In genomic region chr14:35138585-35138984, GRCh38 we compare ENCODE assay signal across 18 cellular contexts. TPM values are rescaled to one million over a fixed set of nuclear protein-coding genes. Genes with fewer than 3 reads are reported as not detected.
DNase-seq lines count a peak whose midpoint lies in the region; ATAC-seq, FAIRE-seq and TF ChIP-seq lines count a peak whose summit lies in the region.
"Had no signal": no experiment of that assay in that cellular context is flagged by ENCODE, and none has a peak within 500 bp of the region (broad histone marks: within the 10 kb centered on the region; RNA-seq: fewer than 3 reads in every experiment).

No MANE protein-coding gene starts in this region.

- no peak overlapping the region for H3K4me3 ChIP-seq in HepG2 (replicated peaks in 1 of 3; ENCODE audit: insufficient read depth in 1 of 3, low read depth in 2 of 3, low read length in 3 of 3)
- no peak overlapping the region for H3K4me3 ChIP-seq in ovary
- H3K4me3 ChIP-seq: GM23248, HAP-1 had no signal

- POLR2A ChIA-PET in RWPE1 (lab: Yijun Ruan, JAX; ENCODE audit: low non-redundant PET) (no interaction called here), HepG2 (lab: Yijun Ruan, JAX) (no interaction called here)
- POLR2A ChIA-PET in activated CD8-positive, alpha-beta T cell treated with anti-CD3 and anti-CD28 coated beads, Interleukin-2, amount 10 ng/mL, durations not matched to agents 7 days and 5 days (lab: Charles Lee), result no interaction called here

- H3K27me3 ChIP-seq in HepG2 (ENCODE audit: control insufficient read depth in 1 of 2, insufficient read depth in 2 of 2, low read length in 2 of 2) (no peaks in the 10 kb centered on the region), ovary (no peaks in the 10 kb centered on the region)
- H3K27me3 ChIP-seq: BE2C had no signal

- H3K4me3 Mint-ChIP-seq in activated CD8-positive, alpha-beta T cell treated with anti-CD3 and anti-CD28 coated beads, Interleukin-2, amount 10 ng/mL, durations not matched to agents 7 days and 5 days, result no peak overlapping the region
- H3K4me3 Mint-ChIP-seq: CD4-positive, alpha-beta T cell had no signal

- peaks cover 3% of the 10 kb centered on the region; the same call in 1 of the 2 replicates for H4K20me1 ChIP-seq in HepG2 (ENCODE audit: insufficient read depth, low read length)

- H3K4me1 ChIP-seq in HepG2 (ENCODE audit: insufficient read depth, low read length) (peaks cover 2% of the 10 kb centered on the region), ovary (ENCODE audit: insufficient read depth) (no peaks in the 10 kb centered on the region)
- H3K4me1 ChIP-seq: BE2C, Caco-2, HAP-1 had no signal

- no peaks in the 10 kb centered on the region for H3K9me3 Mint-ChIP-seq in activated CD8-positive, alpha-beta T cell treated with anti-CD3 and anti-CD28 coated beads, Interleukin-2, amount 10 ng/mL, durations not matched to agents 7 days and 5 days (ENCODE audit: insufficient read depth)
- H3K9me3 Mint-ChIP-seq: CD4-positive, alpha-beta T cell had no signal

- H2AFZ ChIP-seq in HepG2 (ENCODE audit: low read length), result no peak overlapping the region
- H2AFZ ChIP-seq: GM23248 had no signal

- intact Hi-C loops in HepG2 (cut with micrococcal nuclease; ENCODE audit: unreplicated experiment) (no loop called here), ovary (cut with DNase I) (loop anchor here in 2 of 4 donors (5.0 kb wide), 1 partner anchor 279 kb away; no protein-coding TSS in a partner anchor)

- 82% methylated on average over 5 of the region's 5 CpGs for WGBS in HepG2 (ENCODE audit: low lambda C conversion rate)
- WGBS in ovary, 3 donors, result 91% methylated on average over 5 of the region's 5 CpGs; no CpG with 5 or more reads in 2 of the 3 donors

- no peak for TF ChIP-seq EP300 in HepG2 (IDR thresholded peaks at IDR 0.05; ENCODE audit: low read depth in 2 of 2, low read length in 2 of 2)
- no peak for TF ChIP-seq EP300 in HepG2 (CRISPR knock-in tag; IDR thresholded peaks at IDR 0.05; ENCODE audit: borderline replicate concordance)
- TF ChIP-seq EP300 in ovary (IDR thresholded peaks at IDR 0.05), result no peak

- H3K79me2 ChIP-seq in HepG2 (ENCODE audit: insufficient read depth, low read length), result peaks cover 12% of the 10 kb centered on the region

- TF ChIP-seq RAD21 in HepG2 (CRISPR knock-in tag; IDR thresholded peaks at IDR 0.05), result no peak

- peaks cover 5% of the 10 kb centered on the region for H3K4me1 Mint-ChIP-seq in activated CD8-positive, alpha-beta T cell treated with anti-CD3 and anti-CD28 coated beads, Interleukin-2, amount 10 ng/mL, durations not matched to agents 7 days and 5 days (ENCODE audit: low read depth)

- no peak for FAIRE-seq in HepG2 (lab: Jason Lieb, UNC)
- FAIRE-seq: A204.1, G401.6, GM12891, GM19239 had no signal

- no TSS peak for BruUV-seq in HepG2 (replicated peaks; lab: Mats Ljungman, UMichigan)

- peaks cover 30% of the 10 kb centered on the region for H3K36me3 Mint-ChIP-seq in activated CD8-positive, alpha-beta T cell treated with anti-CD3 and anti-CD28 coated beads, Interleukin-2, amount 10 ng/mL, durations not matched to agents 7 days and 5 days (ENCODE audit: low read depth)

- ATAC-seq in HepG2, result no peak
- ATAC-seq in activated CD8-positive, alpha-beta T cell treated with anti-CD3 and anti-CD28 coated beads, Interleukin-2, amount 10 ng/mL, durations not matched to agents 7 days and 5 days, result no peak

- DNase-seq in NCI-H2107 treated with DMSO at 0.1 percent for 48 hours (lab: John Stamatoyannopoulos, UW; ENCODE audit: unreplicated experiment) (peak; percentile 41), NCI-H2107 (lab: John Stamatoyannopoulos, UW) (no peak), RWPE1 (ENCODE audit: low spot score) (no peak), HepG2 (ENCODE audit: low spot score) (no peak), HuH-7.5 (ENCODE audit: low spot score) (no peak), ovary (no peak)
- no peak for DNase-seq in activated CD8-positive, alpha-beta T cell treated with anti-CD3 and anti-CD28 coated beads, Interleukin-2, amount 10 ng/mL, durations not matched to agents 7 days and 5 days
- DNase-seq: ACHN; BE2C; C1 segment of cervical spinal cord; Caco-2; CD4-positive, alpha-beta T cell; GM23248 had no signal

- no peak overlapping the region for H3K4me2 ChIP-seq in HepG2 (ENCODE audit: low read depth, low read length)

- peaks cover 21 to 45% of the 10 kb centered on the region in 2 experiments for H3K36me3 ChIP-seq in HepG2 (replicated peaks in 1 of 2; ENCODE audit: control insufficient read depth in 1 of 2, insufficient read depth in 2 of 2, low read length in 2 of 2)
- no peaks in the 10 kb centered on the region for H3K36me3 ChIP-seq in ovary

- TF ChIP-seq POLR2A in HepG2 (IDR thresholded peaks at IDR 0.05; ENCODE audit: insufficient read depth in 1 of 2, low read depth in 2 of 2, low read length in 2 of 2) (no peak), ovary (IDR thresholded peaks at IDR 0.05) (no peak)

- no peak overlapping the region for H3K27ac Mint-ChIP-seq in activated CD8-positive, alpha-beta T cell treated with anti-CD3 and anti-CD28 coated beads, Interleukin-2, amount 10 ng/mL, durations not matched to agents 7 days and 5 days

- no peaks in the 10 kb centered on the region for H3K9me3 ChIP-seq in HepG2 (ENCODE audit: low read length)
- H3K9me3 ChIP-seq in ovary, result no peaks in the 10 kb centered on the region
- H3K9me3 ChIP-seq: BE2C, Caco-2, HAP-1 had no signal

- TF ChIP-seq CTCF in RWPE1 (conservative IDR thresholded peaks at IDR 0.05; ENCODE audit: low read depth) (no peak), HepG2 (CRISPR knock-in tag; IDR thresholded peaks at IDR 0.05) (no peak), ovary (IDR thresholded peaks at IDR 0.05) (no peak)

- H3K9ac ChIP-seq in HepG2 (ENCODE audit: insufficient read depth, low read depth, low read length), result no peak overlapping the region
- H3K9ac ChIP-seq: GM23248 had no signal

- CTCF ChIA-PET in RWPE1 (lab: Yijun Ruan, JAX), result no interaction called here
- CTCF ChIA-PET in HepG2 (lab: Yijun Ruan, JAX; ENCODE audit: low intra/inter-chr PET ratio, low total read pairs), result no interaction called here
- CTCF ChIA-PET in activated CD8-positive, alpha-beta T cell treated with anti-CD3 and anti-CD28 coated beads, Interleukin-2, amount 10 ng/mL, durations not matched to agents 7 days and 5 days (lab: Charles Lee), result interaction anchor here (5.6 kb wide), 1 partner anchor 266 kb away, joined by 67 read pairs; the partner anchor contains the start of gene NFKBIA

- peak overlapping the region; percentile 6; the same call in 1 of the 2 replicates for H3K27ac ChIP-seq in RWPE1
- no peak overlapping the region for H3K27ac ChIP-seq in HepG2 (ENCODE audit: extremely low read length, insufficient read depth, low read length)
- H3K27ac ChIP-seq in ovary, result no peak overlapping the region
- H3K27ac ChIP-seq: GM23248 had no signal

- H3K27me3 Mint-ChIP-seq in activated CD8-positive, alpha-beta T cell treated with anti-CD3 and anti-CD28 coated beads, Interleukin-2, amount 10 ng/mL, durations not matched to agents 7 days and 5 days (ENCODE audit: low read depth), result no peaks in the 10 kb centered on the region
- H3K27me3 Mint-ChIP-seq: CD4-positive, alpha-beta T cell had no signal

- in situ Hi-C loops in HepG2 (cut with HindIII; ENCODE audit: extremely low pct_ligation_motif_present, low pct_unique_long_range_greater_than_20kb), result loop anchor here (25.0 kb wide), 1 partner anchor 674 kb away; the partner anchor contains the start of gene RALGAPA1

RNA-seq across cellular contexts. Expression of gene PRORP, which starts 16.2 kb away (rescaled TPM):
- total RNA-seq in HepG2 (2016; rRNA removed; fragmentation: Illumina TruSeq; extraction: Trizol) (88.7 and 131 TPM in 2 replicates), ovary (10 to 100 TPM in 6 of 7 donors, 1 to 10 TPM in 1; 6.7 to 30.6 (median 11.9) TPM)
- total RNA-seq in HepG2 (2016; cell fraction: cytosol; rRNA removed; fragmentation: Illumina TruSeq; extraction: Trizol; ENCODE audit: low read depth), result 13.8 and 16.8 TPM in 2 replicates
- total RNA-seq in HepG2 (2016; cell fraction: insoluble cytoplasmic fraction; rRNA removed; fragmentation: Illumina TruSeq; extraction: Trizol), result 92.4 and 130 TPM in 2 replicates
- total RNA-seq in HepG2 (2016; cell fraction: membrane; rRNA removed; fragmentation: Illumina TruSeq; extraction: Trizol), result 35.4 and 42.4 TPM in 2 replicates
- 90.7 and 94.1 TPM in 2 replicates for total RNA-seq in HepG2 (2016; cell fraction: nucleus; rRNA removed; fragmentation: Illumina TruSeq; extraction: Trizol)
- polyA plus RNA-seq in HepG2 (2011; rRNA removed) (39.5 and 48.9 TPM in 2 replicates), ovary (10 to 100 TPM in 1 of 2 donors, 1 to 10 TPM in 1; 9.3 to 36.4 TPM)
- 31.7 and 35.0 TPM in 2 replicates for polyA plus RNA-seq in HepG2 (2011; cell fraction: cytosol; rRNA removed)
- polyA plus RNA-seq in HepG2 (2011; cell fraction: nucleus; rRNA removed), result 48.8 and 58.1 TPM in 2 replicates
- 28.3 and 37.5 TPM in 2 replicates for polyA plus RNA-seq in HepG2 (2012)
- polyA plus RNA-seq in HepG2 (2016; cell fraction: cytosol; fragmentation: Illumina TruSeq; extraction: Trizol; ENCODE audit: low read depth), result 19.5 and 19.9 TPM in 2 replicates
- 109 and 122 TPM in 2 replicates for polyA plus RNA-seq in HepG2 (2016; cell fraction: insoluble cytoplasmic fraction; fragmentation: Illumina TruSeq; extraction: Trizol; ENCODE audit: low read depth)
- polyA plus RNA-seq in HepG2 (2016; cell fraction: membrane; fragmentation: Illumina TruSeq; extraction: Trizol; ENCODE audit: low read depth), result 35.4 and 36.9 TPM in 2 replicates
- polyA plus RNA-seq in HepG2 (2016; cell fraction: nucleus; fragmentation: Illumina TruSeq; extraction: Trizol; ENCODE audit: insufficient read depth, low read depth), result 57.9 and 59.7 TPM in 2 replicates
- 52.8 and 83.3 TPM in 2 replicates for polyA minus RNA-seq in HepG2 (2011; rRNA and poly(A)+ RNA removed; ENCODE audit: low replicate concordance)
- polyA minus RNA-seq in HepG2 (2011; cell fraction: cytosol; rRNA and poly(A)+ RNA removed), result 20.3 and 21.2 TPM in 2 replicates
- 93.3 and 97.1 TPM in 2 replicates for polyA minus RNA-seq in HepG2 (2011; cell fraction: nucleus; rRNA and poly(A)+ RNA removed)
- total RNA-seq in activated CD8-positive, alpha-beta T cell treated with anti-CD3 and anti-CD28 coated beads, Interleukin-2, amount 10 ng/mL, durations not matched to agents 7 days and 5 days, result 10 to 100 TPM; 32.5 to 35.4 TPM

RNA-seq across cellular contexts. Expression of gene PPP2R3C, which starts 16.8 kb away (rescaled TPM):
- total RNA-seq in HepG2 (2016; rRNA removed; fragmentation: Illumina TruSeq; extraction: Trizol), result 102 and 140 TPM in 2 replicates
- total RNA-seq in HepG2 (2016; cell fraction: cytosol; rRNA removed; fragmentation: Illumina TruSeq; extraction: Trizol; ENCODE audit: low read depth), result 67.2 and 69.3 TPM in 2 replicates
- total RNA-seq in HepG2 (2016; cell fraction: insoluble cytoplasmic fraction; rRNA removed; fragmentation: Illumina TruSeq; extraction: Trizol), result 103 and 132 TPM in 2 replicates
- total RNA-seq in HepG2 (2016; cell fraction: membrane; rRNA removed; fragmentation: Illumina TruSeq; extraction: Trizol), result 98.3 and 109 TPM in 2 replicates
- 70.1 and 86.0 TPM in 2 replicates for total RNA-seq in HepG2 (2016; cell fraction: nucleus; rRNA removed; fragmentation: Illumina TruSeq; extraction: Trizol)
- polyA plus RNA-seq in HepG2 (2011; rRNA removed), result 49.5 and 63.4 TPM in 2 replicates
- 18.2 and 27.5 TPM in 2 replicates for polyA plus RNA-seq in HepG2 (2011; cell fraction: cytosol; rRNA removed)
- polyA plus RNA-seq in HepG2 (2011; cell fraction: nucleus; rRNA removed), result 44.1 and 44.3 TPM in 2 replicates
- 81.6 and 81.7 TPM in 2 replicates for polyA plus RNA-seq in HepG2 (2012)
- polyA plus RNA-seq in HepG2 (2016; cell fraction: cytosol; fragmentation: Illumina TruSeq; extraction: Trizol; ENCODE audit: low read depth), result 47.5 and 54.1 TPM in 2 replicates
- polyA plus RNA-seq in HepG2 (2016; cell fraction: insoluble cytoplasmic fraction; fragmentation: Illumina TruSeq; extraction: Trizol; ENCODE audit: low read depth), result 104 and 106 TPM in 2 replicates
- polyA plus RNA-seq in HepG2 (2016; cell fraction: membrane; fragmentation: Illumina TruSeq; extraction: Trizol; ENCODE audit: low read depth), result 73.5 and 78.8 TPM in 2 replicates
- 113 and 121 TPM in 2 replicates for polyA plus RNA-seq in HepG2 (2016; cell fraction: nucleus; fragmentation: Illumina TruSeq; extraction: Trizol; ENCODE audit: insufficient read depth, low read depth)
- polyA minus RNA-seq in HepG2 (2011; rRNA and poly(A)+ RNA removed; ENCODE audit: low replicate concordance), result 10.0 and 16.5 TPM in 2 replicates
- 18.3 and 22.6 TPM in 2 replicates for polyA minus RNA-seq in HepG2 (2011; cell fraction: cytosol; rRNA and poly(A)+ RNA removed)
- polyA minus RNA-seq in HepG2 (2011; cell fraction: nucleus; rRNA and poly(A)+ RNA removed), result 63.3 and 75.2 TPM in 2 replicates
- 10 to 100 TPM; 33.3 to 38.6 TPM for total RNA-seq in activated CD8-positive, alpha-beta T cell treated with anti-CD3 and anti-CD28 coated beads, Interleukin-2, amount 10 ng/mL, durations not matched to agents 7 days and 5 days
- total RNA-seq in ovary, result 10 to 100 TPM; 16.8 to 39.7 (median 28.6) TPM
- polyA plus RNA-seq in ovary, result 10 to 100 TPM; 20.3 to 26.8 TPM
